Comparison of ENCODE assay signal across 26 cellular contexts in the genomic region with DNA sequence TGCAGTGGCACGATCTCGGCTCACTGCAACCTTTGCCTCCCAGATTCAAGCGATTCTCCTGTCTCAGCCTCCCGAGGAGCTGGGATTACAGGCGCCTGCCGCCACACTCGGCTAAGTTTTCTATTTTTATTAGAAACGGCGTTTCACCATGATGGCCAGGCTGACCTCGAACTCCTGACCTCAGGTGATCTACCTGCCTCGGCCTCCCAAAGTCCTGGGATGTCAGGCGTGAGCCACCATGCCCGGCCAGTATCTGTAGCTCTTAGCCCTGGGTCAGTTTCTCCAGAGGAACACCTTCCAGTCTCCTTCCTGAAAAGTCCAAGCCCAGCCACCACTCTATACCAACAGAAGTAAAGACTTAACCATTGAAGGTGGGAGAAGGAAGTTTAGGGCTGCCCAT. TPM values are rescaled to one million over a fixed set of nuclear protein-coding genes. Genes with fewer than 3 reads are reported as not detected.
"Had no signal": no experiment of that assay in that cellular context is flagged by ENCODE, and none has a peak within 500 bp of the region (broad histone marks: within the 10 kb centered on the region; RNA-seq: fewer than 3 reads in every experiment).

No MANE protein-coding gene starts in this region.

- H3K27me3 Mint-ChIP-seq: dendritic cell treated with granulocyte-macrophage colony-stimulating factor and Interleukin-4, amounts not matched to agents 40 ng/mL and 50 ng/mL, for 4 days; stimulated activated naive CD8-positive, alpha-beta T cell treated with anti-CD3 and anti-CD28 coated beads, Interleukin-15, Interleukin-2, amounts not matched to agents 100 ng/mL and 50 ng/mL, for 24 hours had no signal

- H3K36me3 ChIP-seq: left ventricle myocardium inferior, tibial nerve, vagina had no signal

- H3K9ac ChIP-seq: parathyroid adenoma had no signal

- DNase-seq: activated CD4-positive, alpha-beta memory T cell treated with anti-CD3 and anti-CD28 coated beads, Interleukin-2, amount 10 ng/mL, durations not matched to agents 7 days and 5 days; activated CD4-positive, alpha-beta T cell treated with anti-CD3 and anti-CD28 coated beads, Interleukin-2, amount 10 ng/mL, durations not matched to agents 24 days and 14 days; activated effector memory CD4-positive, alpha-beta T cell treated with Interleukin-2 at 50 U/mL for 16 hours; activated naive CD4-positive, alpha-beta T cell treated with anti-CD3 and anti-CD28 coated beads for 36 hours; activated naive CD8-positive, alpha-beta T cell treated with anti-CD3 and anti-CD28 coated beads, Interleukin-2, amount 10 ng/mL, durations not matched to agents 7 days and 5 days; activated T-cell treated with anti-CD3 and anti-CD28 coated beads, Interleukin-2, amount 50 U/mL, for 72 hours; amniotic stem cell; cerebellar nuclear complex; effector memory CD4-positive, alpha-beta T cell; foreskin keratinocyte; hippocampal formation; kidney glomerular epithelial cell; left ventricle myocardium inferior; mammary epithelial cell; nephron progenitor cell; retina; stimulated activated CD4-positive, alpha-beta T cell treated with anti-CD3 and anti-CD28 coated beads, Interleukin-12 subunit alpha, Interleukin-12 subunit beta, amount 100 ng/mL, for 4 hours; stimulated activated CD4-positive, alpha-beta T cell treated with anti-CD3 and anti-CD28 coated beads, Interleukin-4, amount 100 ng/mL, for 4 hours; T-helper 2 cell had no signal

- H3K27me3 ChIP-seq: tibial nerve, vagina had no signal

- H3K9me3 ChIP-seq: left ventricle myocardium inferior, tibial nerve, vagina had no signal

- H2AFZ ChIP-seq: parathyroid adenoma had no signal

- H3K36me3 Mint-ChIP-seq: activated naive CD8-positive, alpha-beta T cell treated with anti-CD3 and anti-CD28 coated beads, Interleukin-2, amount 10 ng/mL, durations not matched to agents 7 days and 5 days; mesothelial cell of epicardium had no signal

- H3K9me3 Mint-ChIP-seq: activated CD4-positive, alpha-beta memory T cell treated with anti-CD3 and anti-CD28 coated beads, Interleukin-2, amount 10 ng/mL, durations not matched to agents 7 days and 5 days; activated CD4-positive, alpha-beta T cell treated with anti-CD3 and anti-CD28 coated beads, Interleukin-2, amount 10 ng/mL, durations not matched to agents 24 days and 14 days; activated naive CD4-positive, alpha-beta T cell treated with anti-CD3 and anti-CD28 coated beads for 36 hours; activated naive CD8-positive, alpha-beta T cell treated with anti-CD3 and anti-CD28 coated beads, Interleukin-2, amount 10 ng/mL, durations not matched to agents 7 days and 5 days; dendritic cell treated with granulocyte-macrophage colony-stimulating factor and Interleukin-4, amounts not matched to agents 40 ng/mL and 50 ng/mL, for 4 days; mesothelial cell of epicardium; nephron progenitor cell; stimulated activated naive CD8-positive, alpha-beta T cell treated with anti-CD3 and anti-CD28 coated beads, Interleukin-15, Interleukin-2, amounts not matched to agents 100 ng/mL and 50 ng/mL, for 24 hours had no signal

- H3K4me3 ChIP-seq: left ventricle myocardium inferior, tibial nerve, vagina had no signal

- H3K79me2 ChIP-seq: parathyroid adenoma had no signal

- H3K4me3 Mint-ChIP-seq: activated CD4-positive, alpha-beta memory T cell treated with anti-CD3 and anti-CD28 coated beads, Interleukin-2, amount 10 ng/mL, durations not matched to agents 7 days and 5 days; activated CD4-positive, alpha-beta T cell treated with anti-CD3 and anti-CD28 coated beads, Interleukin-2, amount 10 ng/mL, durations not matched to agents 24 days and 14 days; activated naive CD4-positive, alpha-beta T cell treated with anti-CD3 and anti-CD28 coated beads for 36 hours; activated naive CD8-positive, alpha-beta T cell treated with anti-CD3 and anti-CD28 coated beads, Interleukin-2, amount 10 ng/mL, durations not matched to agents 7 days and 5 days; activated T-cell treated with anti-CD3 and anti-CD28 coated beads, Interleukin-2, amount 50 U/mL, for 72 hours; dendritic cell treated with granulocyte-macrophage colony-stimulating factor and Interleukin-4, amounts not matched to agents 40 ng/mL and 50 ng/mL, for 4 days; mesothelial cell of epicardium; nephron progenitor cell; stimulated activated naive CD8-positive, alpha-beta T cell treated with anti-CD3 and anti-CD28 coated beads, Interleukin-15, Interleukin-2, amounts not matched to agents 100 ng/mL and 50 ng/mL, for 24 hours had no signal

- H3K4me1 ChIP-seq: foreskin keratinocyte, parathyroid adenoma had no signal

- ATAC-seq: activated CD4-positive, CD25-positive, alpha-beta regulatory T cell treated with anti-CD3 and anti-CD28 coated beads, Interleukin-2, amount 50 U/mL, for 24 hours; activated T-cell treated with anti-CD3 and anti-CD28 coated beads, Interleukin-2, amount 50 U/mL, for 72 hours; foreskin keratinocyte had no signal

- H3K27ac ChIP-seq: foreskin keratinocyte, left ventricle myocardium inferior, parathyroid adenoma, tibial nerve, vagina had no signal

- H3K27ac Mint-ChIP-seq: activated CD4-positive, alpha-beta memory T cell treated with anti-CD3 and anti-CD28 coated beads, Interleukin-2, amount 10 ng/mL, durations not matched to agents 7 days and 5 days; activated CD4-positive, alpha-beta T cell treated with anti-CD3 and anti-CD28 coated beads, Interleukin-2, amount 10 ng/mL, durations not matched to agents 24 days and 14 days; activated naive CD4-positive, alpha-beta T cell treated with anti-CD3 and anti-CD28 coated beads for 36 hours; activated naive CD8-positive, alpha-beta T cell treated with anti-CD3 and anti-CD28 coated beads, Interleukin-2, amount 10 ng/mL, durations not matched to agents 7 days and 5 days; activated T-cell treated with anti-CD3 and anti-CD28 coated beads, Interleukin-2, amount 50 U/mL, for 72 hours; dendritic cell treated with granulocyte-macrophage colony-stimulating factor and Interleukin-4, amounts not matched to agents 40 ng/mL and 50 ng/mL, for 4 days; mesothelial cell of epicardium; nephron progenitor cell; stimulated activated naive CD8-positive, alpha-beta T cell treated with anti-CD3 and anti-CD28 coated beads, Interleukin-15, Interleukin-2, amounts not matched to agents 100 ng/mL and 50 ng/mL, for 24 hours had no signal

RNA-seq across cellular contexts. Expression of a gene that starts 24.4 kb away (rescaled TPM):
- total RNA-seq: activated CD4-positive, alpha-beta memory T cell treated with anti-CD3 and anti-CD28 coated beads, Interleukin-2, amount 10 ng/mL, durations not matched to agents 7 days and 5 days; activated CD4-positive, alpha-beta T cell treated with anti-CD3 and anti-CD28 coated beads, Interleukin-2, amount 10 ng/mL, durations not matched to agents 24 days and 14 days; activated naive CD4-positive, alpha-beta T cell treated with anti-CD3 and anti-CD28 coated beads for 36 hours; activated naive CD8-positive, alpha-beta T cell treated with anti-CD3 and anti-CD28 coated beads, Interleukin-2, amount 10 ng/mL, durations not matched to agents 7 days and 5 days; activated T-cell treated with anti-CD3 and anti-CD28 coated beads, Interleukin-2, amount 50 U/mL, for 72 hours had no signal
